1 cellular context compared by ENCODE assay signal in genomic region chr12:57130941-57131340, GRCh38.
TF ChIP-seq lines count a peak whose summit lies in the region.

No MANE protein-coding gene starts in this region.

TF ChIP-seq in IMR-90, 13 proteins besides CTCF, POLR2A, EP300 and RAD21 (continued from another document):
- TF ChIP-seq SMC3 (IDR thresholded peaks at IDR 0.05; ENCODE audit: low read depth, low read length), result no peak
- no peak for TF ChIP-seq CEBPB (IDR thresholded peaks at IDR 0.05; ENCODE audit: low read depth, low read length)
- TF ChIP-seq MAFK (IDR thresholded peaks at IDR 0.05; ENCODE audit: low read depth, low read length), result no peak
- no peak for TF ChIP-seq RFX5 (IDR thresholded peaks at IDR 0.05; ENCODE audit: low read depth, low read length)
- TF ChIP-seq MXI1 (IDR thresholded peaks at IDR 0.05; ENCODE audit: borderline replicate concordance, low read depth, low read length), result no peak
